Comparison of ENCODE assay signal across 24 cellular contexts in genomic region chr10:127524229-127524628, GRCh38. TPM values are rescaled to one million over a fixed set of nuclear protein-coding genes. Genes with fewer than 3 reads are reported as not detected.
DNase-seq lines count a peak whose midpoint lies in the region; ATAC-seq, FAIRE-seq and TF ChIP-seq lines count a peak whose summit lies in the region.
"Had no signal": no experiment of that assay in that cellular context is flagged by ENCODE, and none has a peak within 500 bp of the region (broad histone marks: within the 10 kb centered on the region; RNA-seq: fewer than 3 reads in every experiment).

No MANE protein-coding gene starts in this region.

- WGBS in HepG2 (ENCODE audit: low lambda C conversion rate): 0% methylated on average over 1 of the region's 1 CpG
- 0% methylated on average over 1 of the region's 1 CpG for WGBS in right lobe of liver (ENCODE audit: insufficient coverage, low coverage, low lambda C conversion rate, missing lambda C conversion rate)
- 52% methylated on average over 1 of the region's 1 CpG for WGBS in right cardiac atrium
- WGBS in spleen, 5 donors: 13 to 75% (median 38%) methylated on average over 1 of the region's 1 CpG

- in situ Hi-C loops in HepG2 (cut with HindIII; ENCODE audit: extremely low pct_ligation_motif_present, low pct_unique_long_range_greater_than_20kb): no loop called here
- in situ Hi-C loops in Panc1 (cut with HindIII; ENCODE audit: low pct_unique_long_range_greater_than_20kb, low sequenced_read_pairs): no loop called here

- H3K4me2 ChIP-seq in HepG2 (ENCODE audit: low read depth, low read length): no peak overlapping the region

- BruUV-seq in HepG2 (replicated peaks; lab: Mats Ljungman, UMichigan) (no TSS peak), Panc1 (replicated peaks; lab: Mats Ljungman, UMichigan) (no TSS peak), Calu3 (replicated peaks; lab: Mats Ljungman, UMichigan) (no TSS peak)

- H3K4me1 Mint-ChIP-seq in glutamatergic neuron (ENCODE audit: low read depth, unreplicated experiment) (peaks cover 2% of the 10 kb centered on the region), type B pancreatic cell (ENCODE audit: unreplicated experiment) (peaks cover 4% of the 10 kb centered on the region), Calu3 (ENCODE audit: low read depth, unreplicated experiment) (no peaks in the 10 kb centered on the region)
- H3K4me1 Mint-ChIP-seq: activated CD8-positive, alpha-beta memory T cell treated with anti-CD3 and anti-CD28 coated beads, Interleukin-2, amount 10 ng/mL, durations not matched to agents 7 days and 5 days; CD4-positive, alpha-beta memory T cell; IgD-negative memory B cell had no signal

- no peak overlapping the region for H3K4me3 ChIP-seq in HepG2 (replicated peaks in 1 of 3; ENCODE audit: insufficient read depth in 1 of 3, low read depth in 2 of 3, low read length in 3 of 3)
- H3K4me3 ChIP-seq in right lobe of liver: no peak overlapping the region
- no peak overlapping the region for H3K4me3 ChIP-seq in Panc1 (ENCODE audit: low read depth in 2 of 2, low read length in 2 of 2)
- H3K4me3 ChIP-seq in right cardiac atrium (ENCODE audit: low read length): no peak overlapping the region
- H3K4me3 ChIP-seq in spleen: no peak overlapping the region
- H3K4me3 ChIP-seq: heart right ventricle, SJCRH30, upper lobe of left lung had no signal

- H3K9me3 ChIP-seq in HepG2 (ENCODE audit: low read length): no peaks in the 10 kb centered on the region
- H3K9me3 ChIP-seq in right lobe of liver: no peaks in the 10 kb centered on the region
- no peaks in the 10 kb centered on the region for H3K9me3 ChIP-seq in Panc1 (ENCODE audit: control insufficient read depth, insufficient read depth, low read depth, low read length)
- no peaks in the 10 kb centered on the region for H3K9me3 ChIP-seq in right cardiac atrium (ENCODE audit: control insufficient read depth, low read length)
- H3K9me3 ChIP-seq in spleen: peaks cover 0 to 7% (median 2%) of the 10 kb centered on the region in 8 donors
- H3K9me3 ChIP-seq: SJCRH30, upper lobe of left lung had no signal

- H3K4me1 ChIP-seq in HepG2 (ENCODE audit: insufficient read depth, low read length) (no peaks in the 10 kb centered on the region), right lobe of liver (no peaks in the 10 kb centered on the region), Panc1 (ENCODE audit: control insufficient read depth, insufficient read depth, low read length) (no peaks in the 10 kb centered on the region), right cardiac atrium (ENCODE audit: control insufficient read depth, insufficient read depth, low read length) (no peaks in the 10 kb centered on the region), spleen (no peaks in the 10 kb centered on the region)
- H3K4me1 ChIP-seq: SJCRH30, upper lobe of left lung had no signal

- TF ChIP-seq POLR2A in HepG2 (IDR thresholded peaks at IDR 0.05; ENCODE audit: insufficient read depth in 1 of 2, low read depth in 2 of 2, low read length in 2 of 2) (no peak), right lobe of liver (IDR thresholded peaks at IDR 0.05) (no peak), spleen (IDR thresholded peaks at IDR 0.05) (no peak)

- TF ChIP-seq EP300 in HepG2 (IDR thresholded peaks at IDR 0.05; ENCODE audit: low read depth in 2 of 2, low read length in 2 of 2): no peak
- TF ChIP-seq EP300 in HepG2 (CRISPR knock-in tag; IDR thresholded peaks at IDR 0.05; ENCODE audit: borderline replicate concordance): no peak

- POLR2A ChIA-PET in HepG2 (lab: Yijun Ruan, JAX): no interaction called here
- POLR2A ChIA-PET in Panc1 (lab: Charles Lee): no interaction called here

- DNase-seq in HepG2 (ENCODE audit: low spot score) (no peak), right lobe of liver (no peak), Panc1 (ENCODE audit: low read depth, low spot score) (no peak), glutamatergic neuron (no peak), type B pancreatic cell (ENCODE audit: extremely low spot score, unreplicated experiment) (no peak), right cardiac atrium (no peak), Calu3 (no peak), spleen (no peak)
- DNase-seq: activated CD8-positive, alpha-beta memory T cell treated with anti-CD3 and anti-CD28 coated beads, Interleukin-2, amount 10 ng/mL, durations not matched to agents 7 days and 5 days; CD4-positive, alpha-beta memory T cell; central memory CD4-positive, alpha-beta T cell; heart right ventricle; NCI-H1930; NCI-H446 treated with DMSO at 0.1 percent for 48 hours; SJCRH30; stimulated activated naive CD4-positive, alpha-beta T cell treated with Interleukin-2 at 50 U/mL for 16 hours; upper lobe of left lung had no signal

- TF ChIP-seq CTCF in HepG2 (CRISPR knock-in tag; IDR thresholded peaks at IDR 0.05): no peak
- no peak for TF ChIP-seq CTCF in right lobe of liver (IDR thresholded peaks at IDR 0.05)
- peak; percentile 36; the same call in 1 of the 2 replicates for TF ChIP-seq CTCF in Panc1 (IDR thresholded peaks at IDR 0.05)
- TF ChIP-seq CTCF in glutamatergic neuron (IDR thresholded peaks at IDR 0.05; ENCODE audit: partially characterized antibody, unreplicated experiment): peak; percentile 62
- peak; percentile 64 for TF ChIP-seq CTCF in type B pancreatic cell (conservative IDR thresholded peaks at IDR 0.05)
- TF ChIP-seq CTCF in Calu3 (IDR thresholded peaks at IDR 0.05; ENCODE audit: unreplicated experiment): no peak
- no peak for TF ChIP-seq CTCF in spleen (IDR thresholded peaks at IDR 0.05 in 8 of 11, conservative IDR thresholded peaks at IDR 0.05 in 3 of 11)

- intact Hi-C loops in HepG2 (cut with micrococcal nuclease; ENCODE audit: unreplicated experiment): no loop called here
- intact Hi-C loops in right lobe of liver (cut with DNase I): no loop called here
- intact Hi-C loops in Panc1 (cut with micrococcal nuclease; ENCODE audit: unreplicated experiment): no loop called here
- intact Hi-C loops in right cardiac atrium (cut with DNase I): no loop called here
- intact Hi-C loops in Calu3 (cut with micrococcal nuclease; ENCODE audit: unreplicated experiment): no loop called here
- intact Hi-C loops in spleen (cut with DNase I; ENCODE audit: low total_unique reads): no loop called here

- CTCF ChIA-PET in HepG2 (lab: Yijun Ruan, JAX; ENCODE audit: low intra/inter-chr PET ratio, low total read pairs): no interaction called here
- CTCF ChIA-PET in Panc1 (lab: Charles Lee): no interaction called here
- CTCF ChIA-PET in Calu3 (lab: Charles Lee): no interaction called here

- no peaks in the 10 kb centered on the region for H3K79me2 ChIP-seq in HepG2 (ENCODE audit: insufficient read depth, low read length)

- FAIRE-seq in HepG2 (lab: Jason Lieb, UNC): peak; percentile 44
- FAIRE-seq: GM18507 had no signal

- H3K9ac ChIP-seq in HepG2 (ENCODE audit: insufficient read depth, low read depth, low read length): no peak overlapping the region

- H3K9me3 Mint-ChIP-seq in glutamatergic neuron (ENCODE audit: unreplicated experiment): peaks cover 5% of the 10 kb centered on the region
- peaks cover 3% of the 10 kb centered on the region for H3K9me3 Mint-ChIP-seq in type B pancreatic cell
- H3K9me3 Mint-ChIP-seq in Calu3 (ENCODE audit: low read depth, unreplicated experiment): no peaks in the 10 kb centered on the region
- H3K9me3 Mint-ChIP-seq: T-helper 2 cell treated with Interferon-gamma antibody and Interleukin-4, amounts not matched to agents 5 μg/mL and 100 μg/mL, for 36 hours had no signal

- no peak overlapping the region for H2AFZ ChIP-seq in HepG2 (ENCODE audit: low read length)

- H3K36me3 Mint-ChIP-seq in glutamatergic neuron (ENCODE audit: unreplicated experiment) (no peaks in the 10 kb centered on the region), type B pancreatic cell (no peaks in the 10 kb centered on the region), Calu3 (ENCODE audit: insufficient read depth, unreplicated experiment) (no peaks in the 10 kb centered on the region)
- H3K36me3 Mint-ChIP-seq: activated CD8-positive, alpha-beta memory T cell treated with anti-CD3 and anti-CD28 coated beads, Interleukin-2, amount 10 ng/mL, durations not matched to agents 7 days and 5 days; CD4-positive, alpha-beta memory T cell; IgD-negative memory B cell had no signal

- no peak overlapping the region for H3K27ac Mint-ChIP-seq in glutamatergic neuron (ENCODE audit: unreplicated experiment)
- no peak overlapping the region for H3K27ac Mint-ChIP-seq in type B pancreatic cell
- H3K27ac Mint-ChIP-seq in Calu3 (ENCODE audit: unreplicated experiment): no peak overlapping the region
- H3K27ac Mint-ChIP-seq: activated CD8-positive, alpha-beta memory T cell treated with anti-CD3 and anti-CD28 coated beads, Interleukin-2, amount 10 ng/mL, durations not matched to agents 7 days and 5 days; CD4-positive, alpha-beta memory T cell; IgD-negative memory B cell; T-helper 2 cell treated with Interferon-gamma antibody and Interleukin-4, amounts not matched to agents 5 μg/mL and 100 μg/mL, for 36 hours had no signal

- TF ChIP-seq RAD21 in HepG2 (CRISPR knock-in tag; IDR thresholded peaks at IDR 0.05): no peak

- H3K36me3 ChIP-seq in HepG2 (replicated peaks in 1 of 2; ENCODE audit: control insufficient read depth in 1 of 2, insufficient read depth in 2 of 2, low read length in 2 of 2) (no peaks in the 10 kb centered on the region), right lobe of liver (no peaks in the 10 kb centered on the region), Panc1 (ENCODE audit: control insufficient read depth, insufficient read depth, low read length) (no peaks in the 10 kb centered on the region; the same call in 1 of the 2 replicates), spleen (no peaks in the 10 kb centered on the region)
- H3K36me3 ChIP-seq: heart right ventricle, SJCRH30, upper lobe of left lung had no signal

- no peaks in the 10 kb centered on the region for H4K20me1 ChIP-seq in HepG2 (ENCODE audit: insufficient read depth, low read length)

- ATAC-seq in HepG2 (peak; percentile 57), right lobe of liver (no peak), Panc1 (no peak; the same call in 1 of the 2 replicates), right cardiac atrium (no peak)
- ATAC-seq: activated CD8-positive, alpha-beta memory T cell treated with anti-CD3 and anti-CD28 coated beads, Interleukin-2, amount 10 ng/mL, durations not matched to agents 7 days and 5 days had no signal

- no peak overlapping the region for H3K4me3 Mint-ChIP-seq in glutamatergic neuron (ENCODE audit: unreplicated experiment)
- no peak overlapping the region for H3K4me3 Mint-ChIP-seq in type B pancreatic cell
- no peak overlapping the region for H3K4me3 Mint-ChIP-seq in Calu3 (ENCODE audit: low read depth, unreplicated experiment)
- H3K4me3 Mint-ChIP-seq: activated CD8-positive, alpha-beta memory T cell treated with anti-CD3 and anti-CD28 coated beads, Interleukin-2, amount 10 ng/mL, durations not matched to agents 7 days and 5 days; CD4-positive, alpha-beta memory T cell; IgD-negative memory B cell; T-helper 2 cell treated with Interferon-gamma antibody and Interleukin-4, amounts not matched to agents 5 μg/mL and 100 μg/mL, for 36 hours had no signal

- H3K27me3 Mint-ChIP-seq in glutamatergic neuron (ENCODE audit: unreplicated experiment) (peaks cover 6% of the 10 kb centered on the region), type B pancreatic cell (peaks cover 31% of the 10 kb centered on the region), Calu3 (ENCODE audit: unreplicated experiment) (peaks cover 61% of the 10 kb centered on the region)
- H3K27me3 Mint-ChIP-seq: activated CD8-positive, alpha-beta memory T cell treated with anti-CD3 and anti-CD28 coated beads, Interleukin-2, amount 10 ng/mL, durations not matched to agents 7 days and 5 days; CD4-positive, alpha-beta memory T cell; IgD-negative memory B cell had no signal

- H3K27me3 ChIP-seq in HepG2 (ENCODE audit: control insufficient read depth in 1 of 2, insufficient read depth in 2 of 2, low read length in 2 of 2) (peaks cover 2 to 37% of the 10 kb centered on the region in 2 experiments; a peak in 4 of 5 replicates), right lobe of liver (no peaks in the 10 kb centered on the region), Panc1 (ENCODE audit: control insufficient read depth, insufficient read depth, low read length) (peaks cover 43% of the 10 kb centered on the region), right cardiac atrium (ENCODE audit: control insufficient read depth, insufficient read depth) (no peaks in the 10 kb centered on the region), spleen (replicated peaks in 1 of 7) (no peaks in the 10 kb centered on the region)
- H3K27me3 ChIP-seq: SJCRH30, upper lobe of left lung had no signal

- no peak overlapping the region for H3K27ac ChIP-seq in HepG2 (ENCODE audit: extremely low read length, insufficient read depth, low read length)
- no peak overlapping the region for H3K27ac ChIP-seq in right lobe of liver
- no peak overlapping the region for H3K27ac ChIP-seq in Panc1 (ENCODE audit: low read length)
- no peak overlapping the region for H3K27ac ChIP-seq in right cardiac atrium (ENCODE audit: low read length)
- H3K27ac ChIP-seq in spleen: no peak overlapping the region
- H3K27ac ChIP-seq: heart right ventricle, SJCRH30, upper lobe of left lung had no signal

RNA-seq across cellular contexts. Expression of gene NPS, which starts 24.9 kb away (rescaled TPM):
- total RNA-seq in HepG2 (2016; rRNA removed; fragmentation: Illumina TruSeq; extraction: Trizol): not detected in 2 replicates
- not detected in 2 replicates for total RNA-seq in HepG2 (2016; cell fraction: cytosol; rRNA removed; fragmentation: Illumina TruSeq; extraction: Trizol; ENCODE audit: low read depth)
- total RNA-seq in HepG2 (2016; cell fraction: insoluble cytoplasmic fraction; rRNA removed; fragmentation: Illumina TruSeq; extraction: Trizol): not detected in 2 replicates
- not detected in 2 replicates for total RNA-seq in HepG2 (2016; cell fraction: membrane; rRNA removed; fragmentation: Illumina TruSeq; extraction: Trizol)
- total RNA-seq in HepG2 (2016; cell fraction: nucleus; rRNA removed; fragmentation: Illumina TruSeq; extraction: Trizol): not detected in 2 replicates
- polyA plus RNA-seq in HepG2 (2011; rRNA removed): not detected in 2 replicates
- not detected in 2 replicates for polyA plus RNA-seq in HepG2 (2011; cell fraction: cytosol; rRNA removed)
- not detected in 2 replicates for polyA plus RNA-seq in HepG2 (2011; cell fraction: nucleus; rRNA removed)
- not detected in 2 replicates for polyA plus RNA-seq in HepG2 (2012)
- polyA plus RNA-seq in HepG2 (2016; cell fraction: cytosol; fragmentation: Illumina TruSeq; extraction: Trizol; ENCODE audit: low read depth): not detected in 2 replicates
- polyA plus RNA-seq in HepG2 (2016; cell fraction: insoluble cytoplasmic fraction; fragmentation: Illumina TruSeq; extraction: Trizol; ENCODE audit: low read depth): not detected in 2 replicates
- polyA plus RNA-seq in HepG2 (2016; cell fraction: membrane; fragmentation: Illumina TruSeq; extraction: Trizol; ENCODE audit: low read depth): not detected in 2 replicates
- not detected in 2 replicates for polyA plus RNA-seq in HepG2 (2016; cell fraction: nucleus; fragmentation: Illumina TruSeq; extraction: Trizol; ENCODE audit: insufficient read depth, low read depth)
- polyA minus RNA-seq in HepG2 (2011; rRNA and poly(A)+ RNA removed; ENCODE audit: low replicate concordance): not detected in 2 replicates
- not detected in 2 replicates for polyA minus RNA-seq in HepG2 (2011; cell fraction: cytosol; rRNA and poly(A)+ RNA removed)
- polyA minus RNA-seq in HepG2 (2011; cell fraction: nucleus; rRNA and poly(A)+ RNA removed): not detected in 2 replicates
- not detected for total RNA-seq in right lobe of liver
- not detected for total RNA-seq in Panc1 (2021; ENCODE audit: unreplicated experiment)
- polyA plus RNA-seq in Panc1 (2012; ENCODE audit: insufficient read length): not detected
- total RNA-seq in glutamatergic neuron (ENCODE audit: unreplicated experiment): not detected
- not detected in 2 replicates for total RNA-seq in type B pancreatic cell (ENCODE audit: low replicate concordance)
- not detected for total RNA-seq in right cardiac atrium
- polyA plus RNA-seq in right cardiac atrium: not detected
- not detected in 2 replicates for total RNA-seq in Calu3 (2022)
- total RNA-seq in spleen: not detected
- polyA plus RNA-seq in spleen: not detected
- total RNA-seq: activated CD8-positive, alpha-beta memory T cell treated with anti-CD3 and anti-CD28 coated beads, Interleukin-2, amount 10 ng/mL, durations not matched to agents 7 days and 5 days; CD4-positive, alpha-beta memory T cell; fibroblast of lung; heart right ventricle; mesenteric fat pad; SJCRH30; upper lobe of left lung had no signal
- polyA plus RNA-seq: adipose tissue; CD4-positive, alpha-beta memory T cell; fibroblast of lung; heart right ventricle; IgD-negative memory B cell; neural cell had no signal

Comparison
In these comparisons a context has a peak if more than half of its experiments do, and no peak if none do; other contexts are left out.
1. CTCF ChIP-seq: peak in Panc1 (single experiment), glutamatergic neuron (single experiment) and type B pancreatic cell (single experiment); none in HepG2 (single experiment), right lobe of liver (0 of 4), Calu3 (single experiment) and spleen (0 of 11).